In genomic region chr20:47576516-47577033, GRCh38 we compare ENCODE assay signal across 8 cellular contexts.
DNase-seq lines count a peak whose midpoint lies in the region; ATAC-seq and TF ChIP-seq lines count a peak whose summit lies in the region.

No MANE protein-coding gene starts in this region.

- H3K27ac Mint-ChIP-seq in stimulated activated naive CD8-positive, alpha-beta T cell treated with anti-CD3 and anti-CD28 coated beads, Interleukin-15, Interleukin-2, amounts not matched to agents 100 ng/mL and 50 ng/mL, for 24 hours = peak overlapping the region; percentile 66

- H3K27me3 ChIP-seq in kidney epithelial cell (ENCODE audit: control insufficient read depth, insufficient read depth, low read length) = no peaks in the 10 kb centered on the region

- no peaks in the 10 kb centered on the region for H3K27me3 Mint-ChIP-seq in stimulated activated naive CD8-positive, alpha-beta T cell treated with anti-CD3 and anti-CD28 coated beads, Interleukin-15, Interleukin-2, amounts not matched to agents 100 ng/mL and 50 ng/mL, for 24 hours

- ATAC-seq in GM18858 (IDR thresholded peaks at IDR 0.05; ENCODE audit: unreplicated experiment) = peak; percentile 46

- no peak overlapping the region for H3K4me3 Mint-ChIP-seq in stimulated activated naive CD8-positive, alpha-beta T cell treated with anti-CD3 and anti-CD28 coated beads, Interleukin-15, Interleukin-2, amounts not matched to agents 100 ng/mL and 50 ng/mL, for 24 hours

- peaks cover 88% of the 10 kb centered on the region for H3K4me1 Mint-ChIP-seq in stimulated activated naive CD8-positive, alpha-beta T cell treated with anti-CD3 and anti-CD28 coated beads, Interleukin-15, Interleukin-2, amounts not matched to agents 100 ng/mL and 50 ng/mL, for 24 hours (ENCODE audit: low read depth)

- DNase-seq in AML-193 (lab: John Stamatoyannopoulos, UW) (peak; percentile 8 to 10), HuH-7.5 (ENCODE audit: low spot score) (peak; percentile 97), cardiac fibroblast (ENCODE audit: low read depth in 2 of 2) (peak; percentile 74 to 88), kidney epithelial cell (ENCODE audit: low read depth) (peak; percentile 77), KG1 (lab: John Stamatoyannopoulos, UW) (no peak)

- H3K36me3 Mint-ChIP-seq in stimulated activated naive CD8-positive, alpha-beta T cell treated with anti-CD3 and anti-CD28 coated beads, Interleukin-15, Interleukin-2, amounts not matched to agents 100 ng/mL and 50 ng/mL, for 24 hours (ENCODE audit: low read depth) = peaks cover 47% of the 10 kb centered on the region

- H3K36me3 ChIP-seq in kidney epithelial cell (ENCODE audit: control insufficient read depth, insufficient read depth, low read length) = no peaks in the 10 kb centered on the region

- H3K9me3 Mint-ChIP-seq in stimulated activated naive CD8-positive, alpha-beta T cell treated with anti-CD3 and anti-CD28 coated beads, Interleukin-15, Interleukin-2, amounts not matched to agents 100 ng/mL and 50 ng/mL, for 24 hours = no peaks in the 10 kb centered on the region

- H3K4me3 ChIP-seq in cardiac fibroblast (replicated peaks in 1 of 2; ENCODE audit: low read depth in 2 of 2, low read length in 2 of 2) (no peak overlapping the region), kidney epithelial cell (ENCODE audit: low read depth, low read length) (no peak overlapping the region)

- TF ChIP-seq CTCF in cardiac fibroblast (IDR thresholded peaks at IDR 0.05; ENCODE audit: low read depth, low read length) (no peak), kidney epithelial cell (IDR thresholded peaks at IDR 0.05; ENCODE audit: insufficient read depth, low read length, poor library complexity, severe bottlenecking) (no peak)

TF ChIP-seq in PFSK-1, 5 proteins besides CTCF, POLR2A, EP300 and RAD21:
- TF ChIP-seq REST (IDR thresholded peaks at IDR 0.05; ENCODE audit: insufficient read depth in 1 of 2, low read depth in 2 of 2, low read length in 2 of 2) = 0 out of 4 replicates have a peak, but pooled peaks of 1 of the 2 experiments have one; percentile 56
- TF ChIP-seq TAF1 (IDR thresholded peaks at IDR 0.05; ENCODE audit: borderline replicate concordance, insufficient read depth, low read length) = peak; percentile 62; the same call in 1 of the 2 replicates
- peak; percentile 86; the same call in 1 of the 2 replicates for TF ChIP-seq SIN3A (IDR thresholded peaks at IDR 0.05; ENCODE audit: borderline replicate concordance, insufficient read depth, low read length)
- no peak for TF ChIP-seq FOXP2 (optimal IDR thresholded peaks at IDR 0.05; ENCODE audit: borderline replicate concordance, extremely low read depth, extremely low read length, insufficient read depth)
- peak; percentile 70; the same call in 1 of the 2 replicates for TF ChIP-seq POLR2AphosphoS5 (IDR thresholded peaks at IDR 0.05; ENCODE audit: low read depth, low read length)
